ENCODE assay signal across 9 cellular contexts in the genomic region with DNA sequence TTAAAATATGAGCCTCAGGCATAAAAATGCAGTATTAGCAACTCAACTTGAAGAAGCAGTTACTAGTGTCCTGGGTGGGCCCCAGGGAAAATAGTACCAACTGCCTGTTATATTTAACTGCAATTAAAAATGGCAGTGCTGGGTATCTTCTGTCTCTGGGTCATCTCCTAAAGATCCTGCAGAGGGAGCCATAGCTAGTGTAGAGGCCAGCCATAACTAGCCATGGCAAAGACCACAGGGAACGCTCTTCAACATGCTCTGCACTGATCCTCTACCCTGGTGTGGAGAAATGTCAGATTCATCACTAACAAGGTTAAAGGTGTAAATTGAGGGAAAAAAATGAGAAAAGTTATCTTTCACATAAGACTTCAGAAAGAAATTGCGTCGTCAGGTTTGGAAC.
DNase-seq lines count a peak whose midpoint lies in the region; ATAC-seq and TF ChIP-seq lines count a peak whose summit lies in the region.
"Had no signal": no experiment of that assay in that cellular context is flagged by ENCODE, and none has a peak within 500 bp of the region (broad histone marks: within the 10 kb centered on the region; RNA-seq: fewer than 3 reads in every experiment).

No MANE protein-coding gene starts in this region.

- no peaks in the 10 kb centered on the region for H3K27me3 Mint-ChIP-seq in activated CD8-positive, alpha-beta T cell treated with anti-CD3 and anti-CD28 coated beads for 36 hours
- H3K27me3 Mint-ChIP-seq in activated CD8-positive, alpha-beta T cell treated with anti-CD3 and anti-CD28 coated beads, Interleukin-2, amount 10 ng/mL, durations not matched to agents 7 days and 5 days (ENCODE audit: low read depth), result no peaks in the 10 kb centered on the region

- H3K4me1 Mint-ChIP-seq in activated CD8-positive, alpha-beta T cell treated with anti-CD3 and anti-CD28 coated beads for 36 hours (ENCODE audit: low read depth), result no peaks in the 10 kb centered on the region
- no peaks in the 10 kb centered on the region for H3K4me1 Mint-ChIP-seq in activated CD8-positive, alpha-beta T cell treated with anti-CD3 and anti-CD28 coated beads, Interleukin-2, amount 10 ng/mL, durations not matched to agents 7 days and 5 days (ENCODE audit: low read depth)

- no peak overlapping the region for H3K27ac ChIP-seq in esophagus squamous epithelium

- no peaks in the 10 kb centered on the region for H3K36me3 ChIP-seq in esophagus squamous epithelium

- peaks cover 26% of the 10 kb centered on the region for H3K9me3 Mint-ChIP-seq in activated CD8-positive, alpha-beta T cell treated with anti-CD3 and anti-CD28 coated beads for 36 hours
- H3K9me3 Mint-ChIP-seq in activated CD8-positive, alpha-beta T cell treated with anti-CD3 and anti-CD28 coated beads, Interleukin-2, amount 10 ng/mL, durations not matched to agents 7 days and 5 days (ENCODE audit: insufficient read depth), result peaks cover 4% of the 10 kb centered on the region

- H3K27me3 ChIP-seq in esophagus squamous epithelium, result peaks cover 0 to 2% (median 0%) of the 10 kb centered on the region in 4 donors

- peak; percentile 1 for DNase-seq in activated CD8-positive, alpha-beta T cell treated with anti-CD3 and anti-CD28 coated beads for 36 hours
- DNase-seq in activated CD8-positive, alpha-beta T cell treated with anti-CD3 and anti-CD28 coated beads, Interleukin-2, amount 10 ng/mL, durations not matched to agents 7 days and 5 days, result no peak
- DNase-seq in RPMI8226 (peak; percentile 42), globus pallidus (ENCODE audit: low spot score) (peak; percentile 5), esophagus squamous epithelium (lab: John Stamatoyannopoulos, UW) (no peak)
- DNase-seq: activated T-cell treated with anti-CD3 and anti-CD28 coated beads, Interleukin-2, amount 50 U/mL, for 1 hour had no signal

- H3K4me3 ChIP-seq in esophagus squamous epithelium, result no peak overlapping the region

- intact Hi-C loops in activated CD8-positive, alpha-beta T cell treated with anti-CD3 and anti-CD28 coated beads for 36 hours (cut with micrococcal nuclease), result no loop called here
- intact Hi-C loops in esophagus squamous epithelium (cut with DNase I), result no loop called here

- no peak overlapping the region for H3K27ac Mint-ChIP-seq in activated CD8-positive, alpha-beta T cell treated with anti-CD3 and anti-CD28 coated beads for 36 hours
- no peak overlapping the region for H3K27ac Mint-ChIP-seq in activated CD8-positive, alpha-beta T cell treated with anti-CD3 and anti-CD28 coated beads, Interleukin-2, amount 10 ng/mL, durations not matched to agents 7 days and 5 days

- no peak for TF ChIP-seq CTCF in activated CD8-positive, alpha-beta T cell treated with anti-CD3 and anti-CD28 coated beads for 36 hours (IDR thresholded peaks at IDR 0.05)
- no peak for TF ChIP-seq CTCF in esophagus squamous epithelium (IDR thresholded peaks at IDR 0.05)

- POLR2A ChIA-PET in activated CD8-positive, alpha-beta T cell treated with anti-CD3 and anti-CD28 coated beads for 36 hours (lab: Charles Lee), result no interaction called here
- POLR2A ChIA-PET in activated CD8-positive, alpha-beta T cell treated with anti-CD3 and anti-CD28 coated beads, Interleukin-2, amount 10 ng/mL, durations not matched to agents 7 days and 5 days (lab: Charles Lee), result no interaction called here

- H3K9me3 ChIP-seq in esophagus squamous epithelium, result peaks cover 0 to 31% (median 25%) of the 10 kb centered on the region in 3 donors

- no peak for TF ChIP-seq POLR2A in esophagus squamous epithelium (IDR thresholded peaks at IDR 0.05)

- 72 to 84% methylated on average over 3 of the region's 3 CpGs for WGBS in esophagus squamous epithelium, 2 donors

- CTCF ChIA-PET in activated CD8-positive, alpha-beta T cell treated with anti-CD3 and anti-CD28 coated beads for 36 hours (lab: Charles Lee), result no interaction called here
- CTCF ChIA-PET in activated CD8-positive, alpha-beta T cell treated with anti-CD3 and anti-CD28 coated beads, Interleukin-2, amount 10 ng/mL, durations not matched to agents 7 days and 5 days (lab: Charles Lee), result no interaction called here

- no peak overlapping the region for H3K4me3 Mint-ChIP-seq in activated CD8-positive, alpha-beta T cell treated with anti-CD3 and anti-CD28 coated beads for 36 hours
- H3K4me3 Mint-ChIP-seq in activated CD8-positive, alpha-beta T cell treated with anti-CD3 and anti-CD28 coated beads, Interleukin-2, amount 10 ng/mL, durations not matched to agents 7 days and 5 days, result no peak overlapping the region

- no peak for ATAC-seq in activated CD8-positive, alpha-beta T cell treated with anti-CD3 and anti-CD28 coated beads for 36 hours
- no peak for ATAC-seq in activated CD8-positive, alpha-beta T cell treated with anti-CD3 and anti-CD28 coated beads, Interleukin-2, amount 10 ng/mL, durations not matched to agents 7 days and 5 days
- ATAC-seq in HG02571 (IDR thresholded peaks at IDR 0.05; ENCODE audit: unreplicated experiment), result no peak
- ATAC-seq in HG03378 (IDR thresholded peaks at IDR 0.05; ENCODE audit: unreplicated experiment), result no peak
- ATAC-seq in GM19463 (IDR thresholded peaks at IDR 0.05; ENCODE audit: unreplicated experiment), result no peak

- H3K36me3 Mint-ChIP-seq in activated CD8-positive, alpha-beta T cell treated with anti-CD3 and anti-CD28 coated beads for 36 hours (ENCODE audit: low read depth), result peaks cover 9% of the 10 kb centered on the region
- no peaks in the 10 kb centered on the region for H3K36me3 Mint-ChIP-seq in activated CD8-positive, alpha-beta T cell treated with anti-CD3 and anti-CD28 coated beads, Interleukin-2, amount 10 ng/mL, durations not matched to agents 7 days and 5 days (ENCODE audit: low read depth)

- H3K4me1 ChIP-seq in esophagus squamous epithelium, result no peaks in the 10 kb centered on the region

Comparison
In these comparisons a context has a peak if more than half of its experiments do, and no peak if none do; other contexts are left out.
1. DNase-seq: peak in activated CD8-positive, alpha-beta T cell treated with anti-CD3 and anti-CD28 coated beads for 36 hours (single experiment), RPMI8226 (single experiment) and globus pallidus (single experiment); none in activated CD8-positive, alpha-beta T cell treated with anti-CD3 and anti-CD28 coated beads, Interleukin-2, amount 10 ng/mL, durations not matched to agents 7 days and 5 days (single experiment) and esophagus squamous epithelium (single experiment).